8 cellular contexts compared by ENCODE assay signal in the genomic region with DNA sequence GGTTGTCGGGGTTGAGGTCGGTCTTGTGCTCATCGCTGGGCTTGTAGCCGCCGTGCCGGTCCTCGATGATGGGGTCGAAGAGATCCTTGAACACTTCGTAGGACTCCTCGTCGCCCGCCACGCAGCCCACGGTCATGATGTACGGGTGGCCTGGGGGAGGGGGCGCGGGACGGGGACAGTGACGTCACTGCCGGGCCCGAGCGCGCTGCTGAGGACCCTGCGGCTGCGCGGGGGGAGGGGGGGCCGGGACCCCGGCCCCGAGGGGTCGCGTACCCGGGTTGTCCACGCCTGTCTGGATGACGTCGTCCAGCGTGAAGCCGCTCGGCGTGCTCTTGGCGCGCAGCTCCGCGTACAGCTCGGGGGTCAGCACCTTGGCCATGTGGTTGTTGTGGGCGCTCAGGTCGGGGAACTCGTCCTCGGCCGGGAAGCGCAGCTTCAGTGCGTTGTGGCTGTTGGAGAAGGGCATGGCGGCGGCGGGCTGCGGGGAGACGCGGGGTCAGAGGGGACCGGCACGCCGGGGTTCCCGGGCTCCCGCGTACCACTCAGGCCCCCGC. TPM values are rescaled to one million over a fixed set of nuclear protein-coding genes. Genes with fewer than 3 reads are reported as not detected.
DNase-seq lines count a peak whose midpoint lies in the region; ATAC-seq and TF ChIP-seq lines count a peak whose summit lies in the region.

No MANE protein-coding gene starts in this region.

- peaks cover 0 to 83% (median 55%) of the 10 kb centered on the region in 12 donors for H3K4me1 ChIP-seq in heart left ventricle
- peaks cover 0 to 77% (median 65%) of the 10 kb centered on the region in 4 donors for H3K4me1 ChIP-seq in sigmoid colon

- H3K27ac ChIP-seq in heart left ventricle (peak overlapping the region in 11 of 12 donors; percentile 42 to 96 (median 73)), sigmoid colon (peak overlapping the region; percentile 86 to 98 (median 93))

- WGBS in heart left ventricle, 4 donors: 0 to 1% (median 1%) methylated on average over 18 to 64 of the region's 64 CpGs
- WGBS in sigmoid colon, 2 donors: 1% methylated on average over 64 of the region's 64 CpGs

- peak overlapping the region; percentile 30 for H3K4me3 Mint-ChIP-seq in activated CD4-positive, alpha-beta T cell treated with anti-CD3 and anti-CD28 coated beads, Interleukin-2, amount 10 ng/mL, durations not matched to agents 7 days and 5 days
- H3K4me3 Mint-ChIP-seq in activated CD8-positive, alpha-beta T cell treated with anti-CD3 and anti-CD28 coated beads for 36 hours: peak overlapping the region; percentile 37

- H3K36me3 ChIP-seq in heart left ventricle: peaks cover 0 to 11% (median 0%) of the 10 kb centered on the region in 9 donors
- H3K36me3 ChIP-seq in sigmoid colon: peaks cover 5 to 12% (median 11%) of the 10 kb centered on the region in 4 donors

- CTCF ChIA-PET in activated CD4-positive, alpha-beta T cell treated with anti-CD3 and anti-CD28 coated beads, Interleukin-2, amount 10 ng/mL, durations not matched to agents 7 days and 5 days (lab: Charles Lee): interaction anchor here (0.5 to 1.2 kb wide), 4 partner anchors 8 to 48 kb away, joined by 3 read pairs; no protein-coding TSS in a partner anchor
- CTCF ChIA-PET in activated CD8-positive, alpha-beta T cell treated with anti-CD3 and anti-CD28 coated beads for 36 hours (lab: Charles Lee): interaction anchor here (1.9 to 2.7 kb wide), 2 partner anchors 8 to 31 kb away, joined by 6 to 12 read pairs; no protein-coding TSS in a partner anchor

- H3K27me3 ChIP-seq in heart left ventricle (peaks cover 0 to 34% (median 0%) of the 10 kb centered on the region in 9 donors), sigmoid colon (no peaks in the 10 kb centered on the region)

- H3K9me3 Mint-ChIP-seq in activated CD4-positive, alpha-beta T cell treated with anti-CD3 and anti-CD28 coated beads, Interleukin-2, amount 10 ng/mL, durations not matched to agents 7 days and 5 days: no peaks in the 10 kb centered on the region
- H3K9me3 Mint-ChIP-seq in activated CD8-positive, alpha-beta T cell treated with anti-CD3 and anti-CD28 coated beads for 36 hours: no peaks in the 10 kb centered on the region

- no peak for ATAC-seq in activated CD8-positive, alpha-beta T cell treated with anti-CD3 and anti-CD28 coated beads for 36 hours
- ATAC-seq in heart left ventricle: no peak
- ATAC-seq in HG03521 (IDR thresholded peaks at IDR 0.05; ENCODE audit: unreplicated experiment): no peak
- ATAC-seq in HG02884 (IDR thresholded peaks at IDR 0.05; ENCODE audit: unreplicated experiment): no peak

- no peak for TF ChIP-seq EP300 in sigmoid colon (IDR thresholded peaks at IDR 0.05)

- DNase-seq in activated CD4-positive, alpha-beta T cell treated with anti-CD3 and anti-CD28 coated beads, Interleukin-2, amount 10 ng/mL, durations not matched to agents 7 days and 5 days: no peak
- no peak for DNase-seq in activated CD4-positive, alpha-beta T cell treated with anti-CD3 and anti-CD28 coated beads for 4 hours
- no peak for DNase-seq in activated CD8-positive, alpha-beta T cell treated with anti-CD3 and anti-CD28 coated beads for 36 hours
- DNase-seq in heart left ventricle (peak in 3 of 5 donors; percentile 29 to 73 (median 55)), sigmoid colon (peak; percentile 81), NCI-H524 treated with DMSO at 0.1 percent for 48 hours (lab: John Stamatoyannopoulos, UW) (no peak)

- TF ChIP-seq CTCF in activated CD8-positive, alpha-beta T cell treated with anti-CD3 and anti-CD28 coated beads for 36 hours (IDR thresholded peaks at IDR 0.05): no peak
- no peak for TF ChIP-seq CTCF in heart left ventricle (IDR thresholded peaks at IDR 0.05)
- no peak for TF ChIP-seq CTCF in sigmoid colon (IDR thresholded peaks at IDR 0.05)

- H3K27ac Mint-ChIP-seq in activated CD4-positive, alpha-beta T cell treated with anti-CD3 and anti-CD28 coated beads, Interleukin-2, amount 10 ng/mL, durations not matched to agents 7 days and 5 days: no peak overlapping the region
- no peak overlapping the region for H3K27ac Mint-ChIP-seq in activated CD8-positive, alpha-beta T cell treated with anti-CD3 and anti-CD28 coated beads for 36 hours

- H3K27me3 Mint-ChIP-seq in activated CD4-positive, alpha-beta T cell treated with anti-CD3 and anti-CD28 coated beads, Interleukin-2, amount 10 ng/mL, durations not matched to agents 7 days and 5 days: peaks cover 22% of the 10 kb centered on the region
- H3K27me3 Mint-ChIP-seq in activated CD8-positive, alpha-beta T cell treated with anti-CD3 and anti-CD28 coated beads for 36 hours: peaks cover 12% of the 10 kb centered on the region

- TF ChIP-seq POLR2A in heart left ventricle (IDR thresholded peaks at IDR 0.05) (no peak), sigmoid colon (IDR thresholded peaks at IDR 0.05) (no peak)

- intact Hi-C loops in activated CD8-positive, alpha-beta T cell treated with anti-CD3 and anti-CD28 coated beads for 36 hours (cut with micrococcal nuclease): no loop called here
- intact Hi-C loops in heart left ventricle (cut with DNase I) (no loop called here), sigmoid colon (cut with DNase I) (no loop called here)

- H3K4me3 ChIP-seq in heart left ventricle: peak overlapping the region; percentile 38 to 70 (median 62)
- peak overlapping the region; percentile 64 to 85 (median 78) for H3K4me3 ChIP-seq in sigmoid colon

- no peaks in the 10 kb centered on the region for H3K36me3 Mint-ChIP-seq in activated CD4-positive, alpha-beta T cell treated with anti-CD3 and anti-CD28 coated beads, Interleukin-2, amount 10 ng/mL, durations not matched to agents 7 days and 5 days (ENCODE audit: low read depth)
- no peaks in the 10 kb centered on the region for H3K36me3 Mint-ChIP-seq in activated CD8-positive, alpha-beta T cell treated with anti-CD3 and anti-CD28 coated beads for 36 hours (ENCODE audit: low read depth)

- peaks cover 19% of the 10 kb centered on the region for H3K4me1 Mint-ChIP-seq in activated CD4-positive, alpha-beta T cell treated with anti-CD3 and anti-CD28 coated beads, Interleukin-2, amount 10 ng/mL, durations not matched to agents 7 days and 5 days
- peaks cover 12% of the 10 kb centered on the region for H3K4me1 Mint-ChIP-seq in activated CD8-positive, alpha-beta T cell treated with anti-CD3 and anti-CD28 coated beads for 36 hours (ENCODE audit: low read depth)

- POLR2A ChIA-PET in activated CD4-positive, alpha-beta T cell treated with anti-CD3 and anti-CD28 coated beads, Interleukin-2, amount 10 ng/mL, durations not matched to agents 7 days and 5 days (lab: Charles Lee): interaction anchor here (0.6 kb wide), 1 partner anchor 40 kb away, joined by 3 read pairs; no protein-coding TSS in a partner anchor
- POLR2A ChIA-PET in activated CD8-positive, alpha-beta T cell treated with anti-CD3 and anti-CD28 coated beads for 36 hours (lab: Charles Lee): interaction anchor here (1.2 kb wide), 1 partner anchor 71 kb away, joined by 3 read pairs; no protein-coding TSS in a partner anchor

- no peaks in the 10 kb centered on the region for H3K9me3 ChIP-seq in heart left ventricle
- H3K9me3 ChIP-seq in sigmoid colon: no peaks in the 10 kb centered on the region

RNA-seq across cellular contexts. Expression of gene CKB, which starts 0.5 kb away (rescaled TPM):
- total RNA-seq in activated CD4-positive, alpha-beta T cell treated with anti-CD3 and anti-CD28 coated beads, Interleukin-2, amount 10 ng/mL, durations not matched to agents 7 days and 5 days: under 1 TPM; 0.52 to 0.67 TPM
- 1 to 10 TPM; 5.8 to 9.1 TPM for total RNA-seq in activated CD8-positive, alpha-beta T cell treated with anti-CD3 and anti-CD28 coated beads for 36 hours
- total RNA-seq in heart left ventricle (1,000 to 10,000 TPM in 2 of 9 donors, 100 to 1,000 TPM in 7; 203 to 1,105 (median 462) TPM), sigmoid colon (1,000 to 10,000 TPM; 1,303 to 1,696 (median 1,494) TPM)
- polyA plus RNA-seq in heart left ventricle (1,000 to 10,000 TPM in 1 of 2 donors, 100 to 1,000 TPM in 1; 529 to 1,103 TPM), sigmoid colon (1,000 to 10,000 TPM in 2 of 3 donors, 100 to 1,000 TPM in 1; 905 to 2,176 (median 1,086) TPM)

RNA-seq across cellular contexts. Expression of gene TRMT61A, which starts 6.9 kb away (rescaled TPM):
- total RNA-seq in activated CD4-positive, alpha-beta T cell treated with anti-CD3 and anti-CD28 coated beads, Interleukin-2, amount 10 ng/mL, durations not matched to agents 7 days and 5 days: 1 to 10 TPM; 7.0 to 8.8 TPM
- total RNA-seq in activated CD8-positive, alpha-beta T cell treated with anti-CD3 and anti-CD28 coated beads for 36 hours: 1 to 10 TPM; 9.9 TPM
- 1 to 10 TPM; 3.2 to 7.1 (median 5.1) TPM for total RNA-seq in heart left ventricle
- 10 to 100 TPM in 1 of 2 donors, 1 to 10 TPM in 1; 5.8 to 15.9 TPM for polyA plus RNA-seq in heart left ventricle
- 10 to 100 TPM; 20.2 to 27.2 (median 22.7) TPM for total RNA-seq in sigmoid colon
- 10 to 100 TPM in 1 of 3 donors, 1 to 10 TPM in 2; 4.2 to 18.1 (median 8.4) TPM for polyA plus RNA-seq in sigmoid colon

RNA-seq across cellular contexts. Expression of gene BAG5, which starts 40.4 kb away (rescaled TPM):
- total RNA-seq in activated CD4-positive, alpha-beta T cell treated with anti-CD3 and anti-CD28 coated beads, Interleukin-2, amount 10 ng/mL, durations not matched to agents 7 days and 5 days: 10 to 100 TPM; 29.8 to 30.5 TPM
- total RNA-seq in activated CD8-positive, alpha-beta T cell treated with anti-CD3 and anti-CD28 coated beads for 36 hours: 10 to 100 TPM; 28.8 to 29.6 TPM
- total RNA-seq in heart left ventricle (10 to 100 TPM; 15.0 to 22.8 (median 17.0) TPM), sigmoid colon (10 to 100 TPM; 18.6 to 27.1 (median 24.9) TPM)
- polyA plus RNA-seq in heart left ventricle (10 to 100 TPM in 1 of 2 donors, 1 to 10 TPM in 1; 4.8 to 19.1 TPM), sigmoid colon (10 to 100 TPM; 13.2 to 15.6 (median 14.6) TPM)

RNA-seq across cellular contexts. Expression of gene COA8, which starts 40.7 kb away (rescaled TPM):
- 10 to 100 TPM; 24.7 to 24.9 TPM for total RNA-seq in activated CD4-positive, alpha-beta T cell treated with anti-CD3 and anti-CD28 coated beads, Interleukin-2, amount 10 ng/mL, durations not matched to agents 7 days and 5 days
- total RNA-seq in activated CD8-positive, alpha-beta T cell treated with anti-CD3 and anti-CD28 coated beads for 36 hours: 10 to 100 TPM; 40.3 to 45.6 TPM
- 10 to 100 TPM; 30.6 to 66.5 (median 41.9) TPM for total RNA-seq in heart left ventricle
- polyA plus RNA-seq in heart left ventricle: 100 to 1,000 TPM in 1 of 2 donors, 10 to 100 TPM in 1; 47.5 to 109 TPM
- 10 to 100 TPM; 35.7 to 39.0 (median 37.5) TPM for total RNA-seq in sigmoid colon
- polyA plus RNA-seq in sigmoid colon: 10 to 100 TPM; 33.9 to 67.3 (median 65.7) TPM

Comparison
In these comparisons a context has a peak if more than half of its experiments do, and no peak if none do; other contexts are left out.
1. DNase-seq: peak in heart left ventricle (3 of 5) and sigmoid colon (single experiment); none in activated CD4-positive, alpha-beta T cell treated with anti-CD3 and anti-CD28 coated beads, Interleukin-2, amount 10 ng/mL, durations not matched to agents 7 days and 5 days (single experiment), activated CD4-positive, alpha-beta T cell treated with anti-CD3 and anti-CD28 coated beads for 4 hours (0 of 2), activated CD8-positive, alpha-beta T cell treated with anti-CD3 and anti-CD28 coated beads for 36 hours (single experiment) and NCI-H524 treated with DMSO at 0.1 percent for 48 hours (single experiment).
2. RNA of gene CKB, which starts 0.5 kb away (total RNA-seq): 1,303 to 1,696 TPM in sigmoid colon and 203 to 1,105 TPM in heart left ventricle; 5.8 to 9.1 TPM in activated CD8-positive, alpha-beta T cell treated with anti-CD3 and anti-CD28 coated beads for 36 hours and 0.52 to 0.67 TPM in activated CD4-positive, alpha-beta T cell treated with anti-CD3 and anti-CD28 coated beads, Interleukin-2, amount 10 ng/mL, durations not matched to agents 7 days and 5 days; every median in the first group is over 10 times any median in the second.